Comparison of ENCODE assay signal across 14 cellular contexts in genomic region chr1:15796086-15796462, GRCh38. TPM values are rescaled to one million over a fixed set of nuclear protein-coding genes. Genes with fewer than 3 reads are reported as not detected.
DNase-seq lines count a peak whose midpoint lies in the region; ATAC-seq and TF ChIP-seq lines count a peak whose summit lies in the region.
"Had no signal": no experiment of that assay in that cellular context is flagged by ENCODE, and none has a peak within 500 bp of the region (broad histone marks: within the 10 kb centered on the region; RNA-seq: fewer than 3 reads in every experiment).

No MANE protein-coding gene starts in this region.

- DNase-seq in RWPE2 (ENCODE audit: low spot score) (no peak), progenitor cell of endocrine pancreas (ENCODE audit: low spot score, unreplicated experiment) (no peak), T1000 (lab: John Stamatoyannopoulos, UW) (no peak), WTC11 (ENCODE audit: low spot score) (no peak)
- no peak for DNase-seq in stimulated activated CD4-positive, alpha-beta T cell treated with anti-CD3 and anti-CD28 coated beads, Interleukin-4, amount 100 ng/mL, for 1 hour
- no peak for DNase-seq in effector memory CD8-positive, alpha-beta T cell
- DNase-seq: activated gamma-delta T cell treated with Interleukin-2 at 50 U/mL for 16 hours; NCI-H2029 treated with DMSO at 0.1 percent for 48 hours; NCI-H510A treated with DMSO at 0.1 percent for 48 hours; nucleus accumbens; stimulated activated CD4-positive, alpha-beta T cell treated with anti-CD3 and anti-CD28 coated beads, Interleukin-12 subunit alpha, Interleukin-12 subunit beta, amount 100 ng/mL, for 4 hours had no signal

- H3K27ac Mint-ChIP-seq in progenitor cell of endocrine pancreas (peak overlapping the region; percentile 77), WTC11 (no peak overlapping the region)
- H3K27ac Mint-ChIP-seq in effector memory CD8-positive, alpha-beta T cell, result no peak overlapping the region

- TF ChIP-seq CTCF in 22Rv1 (IDR thresholded peaks at IDR 0.05) (no peak), RWPE2 (IDR thresholded peaks at IDR 0.05; ENCODE audit: poor library complexity, severe bottlenecking) (no peak), progenitor cell of endocrine pancreas (IDR thresholded peaks at IDR 0.05; ENCODE audit: unreplicated experiment) (no peak), WTC11 (IDR thresholded peaks at IDR 0.05) (no peak)

- H3K27me3 Mint-ChIP-seq in progenitor cell of endocrine pancreas, result no peaks in the 10 kb centered on the region
- H3K27me3 Mint-ChIP-seq in effector memory CD8-positive, alpha-beta T cell, result peaks cover 16 to 22% of the 10 kb centered on the region in 2 donors
- H3K27me3 Mint-ChIP-seq in WTC11 (ENCODE audit: low read depth), result no peaks in the 10 kb centered on the region

- H3K36me3 Mint-ChIP-seq in progenitor cell of endocrine pancreas (ENCODE audit: insufficient read depth) (no peaks in the 10 kb centered on the region), WTC11 (no peaks in the 10 kb centered on the region)
- H3K36me3 Mint-ChIP-seq in effector memory CD8-positive, alpha-beta T cell (ENCODE audit: insufficient read depth), result no peaks in the 10 kb centered on the region

- peaks cover 55% of the 10 kb centered on the region for H3K4me1 Mint-ChIP-seq in progenitor cell of endocrine pancreas (ENCODE audit: low read depth)
- H3K4me1 Mint-ChIP-seq in effector memory CD8-positive, alpha-beta T cell (ENCODE audit: low read depth in 2 of 2), result peaks cover 2 to 6% of the 10 kb centered on the region in 2 donors
- peaks cover 19% of the 10 kb centered on the region for H3K4me1 Mint-ChIP-seq in WTC11

- H3K4me3 ChIP-seq in RWPE2 (ENCODE audit: severe bottlenecking) (no peak overlapping the region), esophagus (ENCODE audit: low read depth in 1 of 2, low read length in 2 of 2) (no peak overlapping the region)

- ATAC-seq in RWPE2 (ENCODE audit: low read depth) (no peak), WTC11 (no peak)
- no peak for ATAC-seq in effector memory CD8-positive, alpha-beta T cell (replicated peaks)

- H3K4me3 Mint-ChIP-seq in progenitor cell of endocrine pancreas (ENCODE audit: low read depth) (no peak overlapping the region), WTC11 (no peak overlapping the region)
- H3K4me3 Mint-ChIP-seq in effector memory CD8-positive, alpha-beta T cell, result no peak overlapping the region

- CTCF ChIA-PET in WTC11 (lab: Charles Lee), result interaction anchor here (1.1 to 3.3 kb wide), 2 partner anchors 19 to 141 kb away, joined by 3 to 19 read pairs; no protein-coding TSS in a partner anchor

- no peaks in the 10 kb centered on the region for H3K9me3 Mint-ChIP-seq in progenitor cell of endocrine pancreas (ENCODE audit: low read depth)
- H3K9me3 Mint-ChIP-seq in effector memory CD8-positive, alpha-beta T cell, result no peaks in the 10 kb centered on the region
- no peaks in the 10 kb centered on the region for H3K9me3 Mint-ChIP-seq in WTC11

- POLR2A ChIA-PET in WTC11 (lab: Charles Lee), result interaction anchor here (0.7 kb wide), 1 partner anchor 142 kb away, joined by 5 read pairs; no protein-coding TSS in a partner anchor

- H3K27ac ChIP-seq in 22Rv1 (peak overlapping the region; percentile 90), RWPE2 (ENCODE audit: poor library complexity, severe bottlenecking) (peak overlapping the region; percentile 100), esophagus (ENCODE audit: low read depth in 2 of 2, low read length in 1 of 2) (peak overlapping the region; percentile 52 to 74)

- H3K27me3 ChIP-seq in RWPE2 (ENCODE audit: insufficient read depth, poor library complexity, severe bottlenecking), result no peaks in the 10 kb centered on the region
- no peaks in the 10 kb centered on the region for H3K27me3 ChIP-seq in esophagus (ENCODE audit: control insufficient read depth in 1 of 2, insufficient read depth in 2 of 2, low read length in 2 of 2)

- peaks cover 58% of the 10 kb centered on the region for H3K4me1 ChIP-seq in RWPE2 (ENCODE audit: insufficient read depth, poor library complexity, severe bottlenecking)
- peaks cover 3 to 30% of the 10 kb centered on the region in 2 donors for H3K4me1 ChIP-seq in esophagus (ENCODE audit: control insufficient read depth in 2 of 2, insufficient read depth in 2 of 2, low read length in 1 of 2)

- WGBS in esophagus, 2 donors, result 85 to 92% methylated on average over 2 of the region's 2 CpGs

- H3K36me3 ChIP-seq in RWPE2 (ENCODE audit: low read depth), result no peaks in the 10 kb centered on the region
- no peaks in the 10 kb centered on the region for H3K36me3 ChIP-seq in esophagus (ENCODE audit: control insufficient read depth in 2 of 2, insufficient read depth in 2 of 2, low read length in 1 of 2)

- H3K9me3 ChIP-seq in RWPE2 (ENCODE audit: severe bottlenecking), result no peaks in the 10 kb centered on the region
- H3K9me3 ChIP-seq in esophagus (ENCODE audit: control insufficient read depth in 2 of 2, insufficient read depth in 1 of 2, low read depth in 1 of 2, low read length in 1 of 2), result no peaks in the 10 kb centered on the region

TF ChIP-seq in WTC11, 78 proteins besides CTCF, POLR2A, EP300 and RAD21:
- TF ChIP-seq CBFB (CRISPR knock-in tag; IDR thresholded peaks at IDR 0.05; ENCODE audit: low read depth), result no peak
- no peak for TF ChIP-seq TP53 (CRISPR knock-in tag; IDR thresholded peaks at IDR 0.05)
- no peak for TF ChIP-seq CREM (CRISPR knock-in tag; IDR thresholded peaks at IDR 0.05)
- TF ChIP-seq MYBL2 (CRISPR knock-in tag; IDR thresholded peaks at IDR 0.05), result no peak
- no peak for TF ChIP-seq ZNF232 (CRISPR knock-in tag; IDR thresholded peaks at IDR 0.05)

RNA-seq across cellular contexts. Expression of gene UQCRHL, which starts 11.4 kb away (rescaled TPM):
- 1 to 10 TPM; 1.9 to 2.0 TPM for polyA plus RNA-seq in esophagus
- 2.4 and 3.5 TPM in 2 replicates for total RNA-seq in progenitor cell of endocrine pancreas
- 2.6 to 3.8 TPM (median 2.7 TPM) in 3 replicates for total RNA-seq in WTC11 (2021)

RNA-seq across cellular contexts. Expression of gene FBLIM1, which starts 37.5 kb away (rescaled TPM):
- polyA plus RNA-seq in esophagus, result 10 to 100 TPM; 17.7 to 20.5 TPM
- total RNA-seq in progenitor cell of endocrine pancreas (101 and 105 TPM in 2 replicates), WTC11 (2021) (70.9 to 78.3 TPM (median 76.6 TPM) in 3 replicates)
- total RNA-seq: OCI-LY7 had no signal

RNA-seq across cellular contexts. Expression of gene SPEN, which starts 51.4 kb away (rescaled TPM):
- 10 to 100 TPM; 14.4 to 15.3 TPM for polyA plus RNA-seq in esophagus
- total RNA-seq in progenitor cell of endocrine pancreas, result 55.8 and 58.0 TPM in 2 replicates
- total RNA-seq in WTC11 (2021), result 48.5 to 50.2 TPM (median 48.8 TPM) in 3 replicates

RNA-seq across cellular contexts. Expression of gene TMEM82, which starts 53.8 kb away (rescaled TPM):
- not detected for polyA plus RNA-seq in esophagus
- total RNA-seq in progenitor cell of endocrine pancreas, result 0.44 and 1.4 TPM in 2 replicates
- total RNA-seq in WTC11 (2021), result 0.48 to 1.4 TPM (median 0.94 TPM) in 3 replicates
- total RNA-seq: OCI-LY7 had no signal
